ENCODE assay signal across 11 cellular contexts in the genomic region with DNA sequence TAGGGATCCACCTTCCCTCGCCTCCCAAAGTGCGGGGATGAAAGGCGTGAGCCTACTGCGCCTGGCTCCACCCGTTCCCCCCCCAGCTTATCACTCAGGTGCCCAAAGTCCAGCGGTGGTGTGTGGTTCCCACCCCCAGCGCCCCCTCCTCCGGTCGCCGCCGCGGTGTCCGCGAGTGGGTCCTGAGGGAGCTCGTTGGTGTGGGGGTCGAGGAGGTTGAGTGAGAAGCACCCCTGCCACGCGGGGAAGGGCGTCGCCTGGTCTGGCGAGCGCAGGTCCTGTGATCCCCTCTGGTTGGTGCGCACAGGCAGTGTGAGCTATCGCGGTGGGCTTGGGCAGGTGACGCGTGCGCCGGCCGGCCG.
"Had no signal": no experiment of that assay in that cellular context is flagged by ENCODE, and none has a peak within 500 bp of the region (broad histone marks: within the 10 kb centered on the region; RNA-seq: fewer than 3 reads in every experiment).

No MANE protein-coding gene starts in this region.

- H3K27ac ChIP-seq: hepatocyte, tibial nerve, WERI-Rb-1 had no signal

- ATAC-seq: activated CD4-positive, alpha-beta T cell treated with anti-CD3 and anti-CD28 coated beads for 36 hours; left cardiac atrium; T-cell had no signal

- H3K79me2 ChIP-seq: hepatocyte had no signal

- H3K36me3 ChIP-seq: tibial nerve, WERI-Rb-1 had no signal

- H3K4me3 ChIP-seq: hepatocyte, tibial nerve had no signal

- H3K4me1 ChIP-seq: tibial nerve had no signal

- H2AFZ ChIP-seq: hepatocyte had no signal

- DNase-seq: activated CD4-positive, alpha-beta memory T cell treated with anti-CD3 and anti-CD28 coated beads, Interleukin-2, amount 10 ng/mL, durations not matched to agents 7 days and 5 days; activated CD4-positive, alpha-beta T cell treated with anti-CD3 and anti-CD28 coated beads for 36 hours; activated gamma-delta T cell; activated naive CD8-positive, alpha-beta T cell treated with anti-CD3 and anti-CD28 coated beads for 36 hours; activated T-cell treated with anti-CD3 and anti-CD28 coated beads, Interleukin-2, amount 50 U/mL, for 48 hours; left cardiac atrium; stimulated activated CD4-positive, alpha-beta T cell treated with anti-CD3 and anti-CD28 coated beads, Interleukin-4, amount 100 ng/mL, for 4 hours; T-cell; WERI-Rb-1 had no signal

- H3K27me3 ChIP-seq: hepatocyte, tibial nerve had no signal

- H3K4me2 ChIP-seq: hepatocyte had no signal
